ENCODE assay signal across 10 cellular contexts in the genomic region with DNA sequence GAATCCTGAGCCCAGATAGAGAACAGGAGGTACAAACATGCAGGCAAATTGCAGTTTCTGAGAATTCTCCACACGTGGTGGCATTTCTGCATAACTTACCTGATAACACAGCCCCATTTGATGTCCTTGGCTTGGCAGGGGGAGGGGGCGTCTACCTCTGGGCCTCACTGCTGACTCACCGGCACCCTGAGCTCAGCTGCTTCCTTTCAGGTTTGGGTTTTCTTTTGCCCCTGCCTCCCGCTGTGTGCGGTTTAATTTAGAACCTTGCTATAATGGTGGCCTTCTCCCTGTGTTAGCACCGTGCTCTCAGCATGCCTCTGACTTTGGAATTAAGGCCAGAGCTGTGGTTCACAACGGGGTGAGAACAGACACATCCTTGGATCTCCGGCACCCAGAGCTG. TPM values are rescaled to one million over a fixed set of nuclear protein-coding genes. Genes with fewer than 3 reads are reported as not detected.
DNase-seq lines count a peak whose midpoint lies in the region; ATAC-seq and TF ChIP-seq lines count a peak whose summit lies in the region.
"Had no signal": no experiment of that assay in that cellular context is flagged by ENCODE, and none has a peak within 500 bp of the region (broad histone marks: within the 10 kb centered on the region; RNA-seq: fewer than 3 reads in every experiment).

No MANE protein-coding gene starts in this region.

- intact Hi-C loops in sigmoid colon (cut with DNase I): loop anchor here (5.0 to 10.0 kb wide), 4 partner anchors 68 to 1742 kb away; partner anchors contain the start of genes ACAA2, CXXC1 and MBD1

- H3K27ac Mint-ChIP-seq in HFFc6: peak overlapping the region; percentile 97

- H3K9me3 ChIP-seq in RWPE2 (ENCODE audit: severe bottlenecking): no peaks in the 10 kb centered on the region
- H3K9me3 ChIP-seq in sigmoid colon: no peaks in the 10 kb centered on the region
- H3K9me3 ChIP-seq: Peyer's patch had no signal

- peaks cover 10% of the 10 kb centered on the region for H3K27me3 Mint-ChIP-seq in HFFc6 (ENCODE audit: insufficient read depth)

- TF ChIP-seq CTCF in HFFc6 (IDR thresholded peaks at IDR 0.05) (no peak), RWPE2 (IDR thresholded peaks at IDR 0.05; ENCODE audit: poor library complexity, severe bottlenecking) (no peak), sigmoid colon (IDR thresholded peaks at IDR 0.05) (no peak), omental fat pad (IDR thresholded peaks at IDR 0.05) (no peak)

- WGBS in sigmoid colon, 2 donors: 66 to 86% methylated on average over 8 of the region's 8 CpGs

- peaks cover 11% of the 10 kb centered on the region for H3K36me3 Mint-ChIP-seq in HFFc6 (ENCODE audit: low read depth)

- no peaks in the 10 kb centered on the region for H3K9me3 Mint-ChIP-seq in HFFc6

- TF ChIP-seq POLR2A in sigmoid colon (IDR thresholded peaks at IDR 0.05): no peak

- DNase-seq in HFFc6 (no peak), RWPE2 (ENCODE audit: low spot score) (no peak), dermis blood vessel endothelial cell (peak; percentile 31), sigmoid colon (no peak), kidney glomerular epithelial cell (lab: John Stamatoyannopoulos, UW) (no peak), omental fat pad (ENCODE audit: low spot score) (no peak)
- DNase-seq: cerebellar nuclear complex, NCI-H1092, Peyer's patch had no signal

- H3K27me3 ChIP-seq in RWPE2 (ENCODE audit: insufficient read depth, poor library complexity, severe bottlenecking): no peaks in the 10 kb centered on the region
- no peaks in the 10 kb centered on the region for H3K27me3 ChIP-seq in sigmoid colon
- H3K27me3 ChIP-seq: Peyer's patch had no signal

- H3K36me3 ChIP-seq in RWPE2 (ENCODE audit: low read depth) (peaks cover 12% of the 10 kb centered on the region), sigmoid colon (no peaks in the 10 kb centered on the region)
- H3K36me3 ChIP-seq: Peyer's patch had no signal

- ATAC-seq in RWPE2 (ENCODE audit: low read depth) (no peak), GM18858 (IDR thresholded peaks at IDR 0.05; ENCODE audit: unreplicated experiment) (no peak), omental fat pad (ENCODE audit: low FRiP score) (no peak)

- H3K4me3 ChIP-seq in RWPE2 (ENCODE audit: severe bottlenecking): no peak overlapping the region
- H3K4me3 ChIP-seq in sigmoid colon: no peak overlapping the region
- H3K4me3 ChIP-seq: Peyer's patch had no signal

- TF ChIP-seq EP300 in sigmoid colon (IDR thresholded peaks at IDR 0.05): no peak

- H3K4me1 ChIP-seq in RWPE2 (ENCODE audit: insufficient read depth, poor library complexity, severe bottlenecking) (peaks cover 52% of the 10 kb centered on the region), sigmoid colon (peaks cover 0 to 73% (median 72%) of the 10 kb centered on the region in 4 donors)

- peaks cover 74% of the 10 kb centered on the region for H3K4me1 Mint-ChIP-seq in HFFc6 (ENCODE audit: low read depth)

- H3K4me3 Mint-ChIP-seq in HFFc6: 0 out of 2 replicates have a peak overlapping the region, but pooled peaks have one; percentile 36

- H3K27ac ChIP-seq in RWPE2 (ENCODE audit: poor library complexity, severe bottlenecking): peak overlapping the region; percentile 6
- peak overlapping the region; percentile 17 to 98 (median 87) for H3K27ac ChIP-seq in sigmoid colon
- H3K27ac ChIP-seq: Peyer's patch had no signal

RNA-seq across cellular contexts. Expression of gene CTIF, which starts 4.4 kb away (rescaled TPM):
- 100 to 1,000 TPM in 1 of 6 experiments, 10 to 100 TPM in 5; 77.6 to 100 (median 79.2) TPM for total RNA-seq in HFFc6 (2021; fragmentation: NEBNext Ultra II Directional; extraction: Animal tissue kit (Norgen Biotek cat#: 25700))
- 18.0 and 22.6 TPM in 2 replicates for total RNA-seq in dermis blood vessel endothelial cell
- total RNA-seq in sigmoid colon: 10 to 100 TPM; 22.5 to 65.9 (median 40.4) TPM
- polyA plus RNA-seq in sigmoid colon: 10 to 100 TPM in 1 of 3 donors, 1 to 10 TPM in 2; 3.6 to 12.5 (median 3.9) TPM
- 10 to 100 TPM; 57.5 to 94.0 (median 72.4) TPM for total RNA-seq in omental fat pad
